Comparison of ENCODE assay signal across 17 cellular contexts in genomic region chr5:67405101-67405364, GRCh38.
"Had no signal": no experiment of that assay in that cellular context is flagged by ENCODE, and none has a peak within 500 bp of the region (broad histone marks: within the 10 kb centered on the region; RNA-seq: fewer than 3 reads in every experiment).

No MANE protein-coding gene starts in this region.

- H3K27ac ChIP-seq: dorsolateral prefrontal cortex, psoas muscle, right lobe of liver, thoracic aorta, upper lobe of right lung had no signal

- H3K36me3 ChIP-seq: right lobe of liver, thoracic aorta, upper lobe of right lung had no signal

- DNase-seq: activated CD4-positive, alpha-beta T cell treated with anti-CD3 and anti-CD28 coated beads, Interleukin-2, amount 50 U/mL, for 4 hours; activated CD4-positive, CD25-positive, alpha-beta regulatory T cell treated with anti-CD3 and anti-CD28 coated beads, Interleukin-2, amount 50 U/mL, for 72 hours; activated naive CD4-positive, alpha-beta T cell; activated naive CD8-positive, alpha-beta T cell treated with anti-CD3 and anti-CD28 coated beads, Interleukin-2, amount 10 ng/mL, durations not matched to agents 7 days and 5 days; activated T-cell treated with anti-CD3 and anti-CD28 coated beads for 4 hours; dorsolateral prefrontal cortex; glutamatergic neuron; mesendoderm; psoas muscle; right lobe of liver; stimulated activated CD4-positive, alpha-beta T cell treated with anti-CD3 and anti-CD28 coated beads, Interleukin-1b, Interleukin-23, amount 100 ng/mL, for 48 hours; T-cell; T-helper 9 cell; upper lobe of right lung had no signal

- H3K9me3 ChIP-seq: psoas muscle, right lobe of liver, thoracic aorta, upper lobe of right lung had no signal

- H3K4me3 ChIP-seq: dorsolateral prefrontal cortex, psoas muscle, right lobe of liver, thoracic aorta, upper lobe of right lung had no signal

- H3K27me3 ChIP-seq: dorsolateral prefrontal cortex, right lobe of liver, upper lobe of right lung had no signal

- ATAC-seq: esophagus mucosa; natural killer cell treated with Interleukin-12 subunit alpha and Interleukin-12 subunit beta and Interleukin-15 and Interleukin-18, amount 100 ng/mL, for 72 hours; psoas muscle; right lobe of liver; T-cell had no signal

- H3K4me1 ChIP-seq: right lobe of liver, upper lobe of right lung had no signal
